In genomic region chr4:62923783-62924182, GRCh38 we compare ENCODE assay signal across 6 cellular contexts.
"Had no signal": no experiment of that assay in that cellular context is flagged by ENCODE, and none has a peak within 500 bp of the region (broad histone marks: within the 10 kb centered on the region; RNA-seq: fewer than 3 reads in every experiment).

No MANE protein-coding gene starts in this region.

- DNase-seq: GM23248, GOT3, H9, HCEC 1CT, IMR-90 had no signal

- H2AFZ ChIP-seq: GM23248 had no signal

- ATAC-seq: K562 had no signal

- H3K9ac ChIP-seq: GM23248 had no signal

- H3K27ac Mint-ChIP-seq: H9 had no signal

- H3K4me3 Mint-ChIP-seq: H9 had no signal

- H3K4me3 ChIP-seq: GM23248, K562 had no signal

- H3K9me3 Mint-ChIP-seq: H9 had no signal

- H3K4me1 Mint-ChIP-seq: H9 had no signal

- H3K27ac ChIP-seq: GM23248 had no signal
